Comparison of ENCODE assay signal across 27 cellular contexts in genomic region chr19:35226748-35227147, GRCh38. TPM values are rescaled to one million over a fixed set of nuclear protein-coding genes. Genes with fewer than 3 reads are reported as not detected.
"Had no signal": no experiment of that assay in that cellular context is flagged by ENCODE, and none has a peak within 500 bp of the region (broad histone marks: within the 10 kb centered on the region; RNA-seq: fewer than 3 reads in every experiment).

No MANE protein-coding gene starts in this region.

- ATAC-seq: body of pancreas; esophagus mucosa; gastrocnemius medialis; mucosa of descending colon; right lobe of liver; stimulated activated memory B cell treated with anti-CD40 and anti-IgM and Interleukin-4, amounts not matched to agents 10 μg/mL and 1 μg/mL and 100 μg/mL, for 72 hours; T-cell had no signal

- H3K27ac ChIP-seq: body of pancreas, cardiac muscle cell, gastrocnemius medialis, parathyroid adenoma, right lobe of liver, skin epidermis, thoracic aorta, upper lobe of left lung, VCaP had no signal

- H3K4me3 Mint-ChIP-seq: activated CD4-positive, alpha-beta T cell treated with anti-CD3 and anti-CD28 coated beads, Interleukin-2, amount 10 ng/mL, durations not matched to agents 7 days and 5 days; activated T-helper 1 cell treated with anti-CD3 and anti-CD28 coated beads, Interleukin-12 subunit alpha, Interleukin-12 subunit beta, Interleukin-2, Interleukin-4 antibody, amounts not matched to agents 30 ng/mL and 10 ng/mL and 1 ng/mL, durations not matched to agents 14 hours and 24 hours and 36 hours; dendritic cell treated with granulocyte-macrophage colony-stimulating factor and Interleukin-4, amounts not matched to agents 40 ng/mL and 50 ng/mL, for 4 days; nephron progenitor cell; stimulated activated memory B cell treated with anti-CD40 and anti-IgM and Interleukin-4, amounts not matched to agents 10 μg/mL and 1 μg/mL and 100 μg/mL, for 72 hours; T-cell; T-helper 2 cell treated with Interferon-gamma antibody and Interleukin-4, amounts not matched to agents 5 μg/mL and 100 μg/mL, for 36 hours had no signal

- H3K27me3 Mint-ChIP-seq: activated CD4-positive, alpha-beta T cell treated with anti-CD3 and anti-CD28 coated beads, Interleukin-2, amount 10 ng/mL, durations not matched to agents 7 days and 5 days; stimulated activated memory B cell treated with anti-CD40 and anti-IgM and Interleukin-4, amounts not matched to agents 10 μg/mL and 1 μg/mL and 100 μg/mL, for 72 hours; T-cell had no signal

- H3K36me3 Mint-ChIP-seq: stimulated activated memory B cell treated with anti-CD40 and anti-IgM and Interleukin-4, amounts not matched to agents 10 μg/mL and 1 μg/mL and 100 μg/mL, for 72 hours; T-cell had no signal

- DNase-seq: activated CD4-positive, alpha-beta T cell treated with anti-CD3 and anti-CD28 coated beads, Interleukin-2, amount 10 ng/mL, durations not matched to agents 7 days and 5 days; activated CD4-positive, CD25-positive, alpha-beta regulatory T cell treated with anti-CD3 and anti-CD28 coated beads, Interleukin-2, amount 50 U/mL, for 72 hours; activated gamma-delta T cell; activated naive CD4-positive, alpha-beta T cell treated with anti-CD3 and anti-CD28 coated beads, Interleukin-2, amount 50 U/mL, for 16 hours; anterior cingulate cortex; body of pancreas; effector CD8-positive, alpha-beta T cell; gastrocnemius medialis; hippocampal formation; mesenchymal stem cell; mucosa of descending colon; nephron progenitor cell; stimulated activated CD4-positive, alpha-beta T cell treated with anti-CD3 and anti-CD28 coated beads, Interleukin-1b, Interleukin-23, amount 100 ng/mL, for 48 hours; upper lobe of left lung had no signal

- H3K27ac Mint-ChIP-seq: activated CD4-positive, alpha-beta T cell treated with anti-CD3 and anti-CD28 coated beads, Interleukin-2, amount 10 ng/mL, durations not matched to agents 7 days and 5 days; activated T-helper 1 cell treated with anti-CD3 and anti-CD28 coated beads, Interleukin-12 subunit alpha, Interleukin-12 subunit beta, Interleukin-2, Interleukin-4 antibody, amounts not matched to agents 30 ng/mL and 10 ng/mL and 1 ng/mL, durations not matched to agents 14 hours and 24 hours and 36 hours; nephron progenitor cell; T-cell; T-helper 2 cell treated with Interferon-gamma antibody and Interleukin-4, amounts not matched to agents 5 μg/mL and 100 μg/mL, for 36 hours had no signal

- H3K36me3 ChIP-seq: cardiac muscle cell, gastrocnemius medialis, right lobe of liver, thoracic aorta, upper lobe of left lung had no signal

- H3K9me3 Mint-ChIP-seq: activated CD4-positive, alpha-beta T cell treated with anti-CD3 and anti-CD28 coated beads, Interleukin-2, amount 10 ng/mL, durations not matched to agents 7 days and 5 days; activated T-helper 1 cell treated with anti-CD3 and anti-CD28 coated beads, Interleukin-12 subunit alpha, Interleukin-12 subunit beta, Interleukin-2, Interleukin-4 antibody, amounts not matched to agents 30 ng/mL and 10 ng/mL and 1 ng/mL, durations not matched to agents 14 hours and 24 hours and 36 hours; dendritic cell treated with granulocyte-macrophage colony-stimulating factor and Interleukin-4, amounts not matched to agents 40 ng/mL and 50 ng/mL, for 4 days; stimulated activated memory B cell treated with anti-CD40 and anti-IgM and Interleukin-4, amounts not matched to agents 10 μg/mL and 1 μg/mL and 100 μg/mL, for 72 hours; T-cell; T-helper 2 cell treated with Interferon-gamma antibody and Interleukin-4, amounts not matched to agents 5 μg/mL and 100 μg/mL, for 36 hours had no signal

- H3K4me3 ChIP-seq: body of pancreas, cardiac muscle cell, gastrocnemius medialis, mucosa of descending colon, right lobe of liver, skin epidermis, thoracic aorta, upper lobe of left lung had no signal

- H3K4me1 ChIP-seq: body of pancreas, gastrocnemius medialis, parathyroid adenoma, right lobe of liver had no signal

- H3K9me3 ChIP-seq: body of pancreas, gastrocnemius medialis, mucosa of descending colon, right lobe of liver, thoracic aorta, upper lobe of left lung had no signal

- H3K27me3 ChIP-seq: body of pancreas, cardiac muscle cell, right lobe of liver, upper lobe of left lung had no signal

RNA-seq across cellular contexts. Expression of gene FAM187B, which starts 1.8 kb away (rescaled TPM):
- total RNA-seq: activated CD4-positive, alpha-beta T cell treated with anti-CD3 and anti-CD28 coated beads, Interleukin-2, amount 10 ng/mL, durations not matched to agents 7 days and 5 days; activated T-helper 1 cell treated with anti-CD3 and anti-CD28 coated beads, Interleukin-12 subunit alpha, Interleukin-12 subunit beta, Interleukin-2, Interleukin-4 antibody, amounts not matched to agents 30 ng/mL and 10 ng/mL and 1 ng/mL, durations not matched to agents 14 hours and 24 hours and 36 hours; body of pancreas; cardiac muscle cell; chondrocyte; esophagus mucosa; gastrocnemius medialis; mucosa of descending colon; right lobe of liver; T-cell; thoracic aorta; upper lobe of left lung had no signal

RNA-seq across cellular contexts. Expression of gene HAMP, which starts 55.6 kb away (rescaled TPM):
- total RNA-seq: body of pancreas, chondrocyte, esophagus mucosa, gastrocnemius medialis, mucosa of descending colon had no signal
